29 cellular contexts compared by ENCODE assay signal in genomic region chrX:9132036-9132435, GRCh38.
"Had no signal": no experiment of that assay in that cellular context is flagged by ENCODE, and none has a peak within 500 bp of the region (broad histone marks: within the 10 kb centered on the region; RNA-seq: fewer than 3 reads in every experiment).

No MANE protein-coding gene starts in this region.

- H3K4me1 ChIP-seq: foreskin keratinocyte, gastroesophageal sphincter had no signal

- H3K9me3 ChIP-seq: esophagus muscularis mucosa, gastroesophageal sphincter had no signal

- H3K4me3 ChIP-seq: esophagus muscularis mucosa, gastroesophageal sphincter had no signal

- H3K27me3 ChIP-seq: brain microvascular endothelial cell, esophagus muscularis mucosa, foreskin keratinocyte, gastroesophageal sphincter had no signal

- H3K27me3 Mint-ChIP-seq: activated CD4-positive, alpha-beta memory T cell treated with anti-CD3 and anti-CD28 coated beads for 36 hours; activated CD4-positive, alpha-beta T cell treated with anti-CD3 and anti-CD28 coated beads for 36 hours; activated CD4-positive, alpha-beta T cell treated with anti-CD3 and anti-CD28 coated beads, Interleukin-2, amount 10 ng/mL, durations not matched to agents 24 days and 14 days; activated CD8-positive, alpha-beta memory T cell treated with anti-CD3 and anti-CD28 coated beads, Interleukin-2, amount 10 ng/mL, durations not matched to agents 7 days and 5 days; activated naive CD4-positive, alpha-beta T cell treated with anti-CD3 and anti-CD28 coated beads, Interleukin-2, amount 10 ng/mL, durations not matched to agents 7 days and 5 days; activated naive CD8-positive, alpha-beta T cell; central memory CD8-positive, alpha-beta T cell; effector memory CD8-positive, alpha-beta T cell; T-helper 17 cell had no signal

- H3K27ac ChIP-seq: brain microvascular endothelial cell, esophagus muscularis mucosa, foreskin keratinocyte, gastroesophageal sphincter had no signal

- H3K27ac Mint-ChIP-seq: activated CD4-positive, alpha-beta T cell treated with anti-CD3 and anti-CD28 coated beads, Interleukin-2, amount 10 ng/mL, durations not matched to agents 24 days and 14 days; activated CD8-positive, alpha-beta memory T cell treated with anti-CD3 and anti-CD28 coated beads, Interleukin-2, amount 10 ng/mL, durations not matched to agents 7 days and 5 days; activated CD8-positive, alpha-beta T cell treated with anti-CD3 and anti-CD28 coated beads, Interleukin-2, amount 10 ng/mL, durations not matched to agents 7 days and 5 days; activated naive CD4-positive, alpha-beta T cell treated with anti-CD3 and anti-CD28 coated beads, Interleukin-2, amount 10 ng/mL, durations not matched to agents 7 days and 5 days; activated T-helper 1 cell treated with anti-CD3 and anti-CD28 coated beads, Interleukin-12 subunit alpha, Interleukin-12 subunit beta, Interleukin-2, Interleukin-4 antibody, amounts not matched to agents 30 ng/mL and 10 ng/mL and 1 ng/mL, durations not matched to agents 14 hours and 24 hours and 36 hours; effector memory CD8-positive, alpha-beta T cell; T-helper 17 cell; T-helper 2 cell treated with Interferon-gamma antibody and Interleukin-4, amounts not matched to agents 5 μg/mL and 100 μg/mL, for 36 hours had no signal

- H3K4me1 Mint-ChIP-seq: activated CD8-positive, alpha-beta memory T cell treated with anti-CD3 and anti-CD28 coated beads, Interleukin-2, amount 10 ng/mL, durations not matched to agents 7 days and 5 days; activated naive CD4-positive, alpha-beta T cell treated with anti-CD3 and anti-CD28 coated beads, Interleukin-2, amount 10 ng/mL, durations not matched to agents 7 days and 5 days; central memory CD8-positive, alpha-beta T cell; T-helper 17 cell had no signal

- ATAC-seq: activated CD4-positive, alpha-beta T cell treated with anti-CD3 and anti-CD28 coated beads for 36 hours; activated CD8-positive, alpha-beta memory T cell treated with anti-CD3 and anti-CD28 coated beads, Interleukin-2, amount 10 ng/mL, durations not matched to agents 7 days and 5 days; activated CD8-positive, alpha-beta T cell treated with anti-CD3 and anti-CD28 coated beads, Interleukin-2, amount 10 ng/mL, durations not matched to agents 7 days and 5 days; effector memory CD8-positive, alpha-beta T cell; gastroesophageal sphincter; T-helper 17 cell had no signal

- DNase-seq: activated CD4-positive, alpha-beta memory T cell treated with anti-CD3 and anti-CD28 coated beads for 36 hours; activated CD4-positive, alpha-beta T cell treated with anti-CD3 and anti-CD28 coated beads for 36 hours; activated CD4-positive, alpha-beta T cell treated with anti-CD3 and anti-CD28 coated beads, Interleukin-2, amount 10 ng/mL, durations not matched to agents 24 days and 14 days; activated CD4-positive, CD25-positive, alpha-beta regulatory T cell; activated CD4-positive, CD25-positive, alpha-beta regulatory T cell treated with anti-CD3 and anti-CD28 coated beads, Interleukin-2, amount 50 U/mL, for 72 hours; activated CD8-positive, alpha-beta memory T cell treated with anti-CD3 and anti-CD28 coated beads, Interleukin-2, amount 10 ng/mL, durations not matched to agents 7 days and 5 days; activated CD8-positive, alpha-beta memory T cell treated with anti-CD3 and anti-CD28 coated beads, Interleukin-2, amount 50 U/mL, for 4 hours; activated CD8-positive, alpha-beta T cell treated with anti-CD3 and anti-CD28 coated beads, Interleukin-2, amount 10 ng/mL, durations not matched to agents 7 days and 5 days; activated effector memory CD4-positive, alpha-beta T cell treated with anti-CD3 and anti-CD28 coated beads, Interleukin-2, amount 50 U/mL, for 16 hours; activated naive CD4-positive, alpha-beta T cell treated with anti-CD3 and anti-CD28 coated beads, Interleukin-2, amount 10 ng/mL, durations not matched to agents 7 days and 5 days; activated T-cell treated with anti-CD3 and anti-CD28 coated beads, Interleukin-2, amount 50 U/mL, for 1 hour; activated T-cell treated with anti-CD3 and anti-CD28 coated beads, Interleukin-2, amount 50 U/mL, for 48 hours; amniotic stem cell; anterior cingulate cortex; brain microvascular endothelial cell; cortex of kidney; effector CD4-positive, alpha-beta T cell; effector memory CD8-positive, alpha-beta T cell; erythroblast; foreskin keratinocyte; T-helper 1 cell; T-helper 17 cell; T1000 had no signal

- H3K36me3 ChIP-seq: brain microvascular endothelial cell, esophagus muscularis mucosa, gastroesophageal sphincter had no signal

- H3K4me3 Mint-ChIP-seq: activated CD4-positive, alpha-beta memory T cell treated with anti-CD3 and anti-CD28 coated beads for 36 hours; activated CD4-positive, alpha-beta T cell treated with anti-CD3 and anti-CD28 coated beads for 36 hours; activated CD4-positive, alpha-beta T cell treated with anti-CD3 and anti-CD28 coated beads, Interleukin-2, amount 10 ng/mL, durations not matched to agents 24 days and 14 days; activated CD8-positive, alpha-beta memory T cell treated with anti-CD3 and anti-CD28 coated beads, Interleukin-2, amount 10 ng/mL, durations not matched to agents 7 days and 5 days; activated CD8-positive, alpha-beta T cell treated with anti-CD3 and anti-CD28 coated beads, Interleukin-2, amount 10 ng/mL, durations not matched to agents 7 days and 5 days; activated naive CD4-positive, alpha-beta T cell treated with anti-CD3 and anti-CD28 coated beads, Interleukin-2, amount 10 ng/mL, durations not matched to agents 7 days and 5 days; activated T-helper 1 cell treated with anti-CD3 and anti-CD28 coated beads, Interleukin-12 subunit alpha, Interleukin-12 subunit beta, Interleukin-2, Interleukin-4 antibody, amounts not matched to agents 30 ng/mL and 10 ng/mL and 1 ng/mL, durations not matched to agents 14 hours and 24 hours and 36 hours; central memory CD8-positive, alpha-beta T cell; effector memory CD8-positive, alpha-beta T cell; T-helper 17 cell; T-helper 2 cell treated with Interferon-gamma antibody and Interleukin-4, amounts not matched to agents 5 μg/mL and 100 μg/mL, for 36 hours had no signal

- H3K36me3 Mint-ChIP-seq: activated naive CD8-positive, alpha-beta T cell had no signal
